ENCODE assay signal across 7 cellular contexts in the genomic region with DNA sequence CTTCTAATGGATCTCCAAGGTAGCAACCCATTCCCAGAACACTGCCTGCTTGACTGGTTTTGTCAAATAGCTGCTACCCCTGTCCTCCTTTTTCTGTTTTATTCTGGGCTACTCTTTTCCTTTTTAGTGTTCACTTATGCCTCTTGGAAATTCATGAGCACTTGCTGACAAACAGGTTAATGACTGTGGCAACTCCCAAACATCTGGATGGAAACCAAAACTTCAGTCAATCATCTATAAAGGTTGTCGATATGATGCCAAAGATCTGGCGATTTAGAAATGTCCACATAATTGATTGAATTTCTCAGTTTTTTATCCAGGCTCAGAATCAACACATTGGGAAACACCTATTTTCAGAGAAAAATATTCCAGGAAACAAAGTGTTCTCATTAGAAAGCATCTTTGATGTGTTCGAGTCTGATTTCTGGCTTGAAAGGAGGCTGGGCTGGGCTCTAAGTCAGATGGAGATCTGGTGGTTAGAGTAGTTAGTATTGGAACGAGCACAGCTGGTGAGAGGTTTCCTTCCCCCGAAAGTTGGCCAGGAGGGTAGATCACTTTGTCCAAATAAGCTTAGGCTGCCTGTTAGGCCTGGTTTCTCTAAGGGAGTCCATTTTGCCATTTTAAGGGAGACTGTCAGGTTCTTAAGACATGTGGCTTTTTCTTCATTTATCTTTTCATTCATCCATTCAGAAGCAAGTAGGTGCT. TPM values are rescaled to one million over a fixed set of nuclear protein-coding genes. Genes with fewer than 3 reads are reported as not detected.
"Had no signal": no experiment of that assay in that cellular context is flagged by ENCODE, and none has a peak within 500 bp of the region (broad histone marks: within the 10 kb centered on the region; RNA-seq: fewer than 3 reads in every experiment).

No MANE protein-coding gene starts in this region.

- H3K27ac Mint-ChIP-seq: H9, IgD-negative memory B cell had no signal

- H3K9ac ChIP-seq: GM23248 had no signal

- H3K4me3 Mint-ChIP-seq: H9, IgD-negative memory B cell had no signal

- H3K4me3 ChIP-seq: GM23248 had no signal

- H3K9me3 Mint-ChIP-seq: H9, IgD-negative memory B cell had no signal

- H3K27ac ChIP-seq: GM23248 had no signal

- H3K4me1 Mint-ChIP-seq: IgD-negative memory B cell had no signal

- DNase-seq: GM23248, H9, HCEC 1CT, KBM-7 had no signal

- H2AFZ ChIP-seq: GM23248 had no signal

RNA-seq across cellular contexts. Expression of gene PAX2, which starts 17.8 kb away (rescaled TPM):
- total RNA-seq: GM23248, H1, H9, HT-29 had no signal
- polyA plus RNA-seq: GM23248, IgD-negative memory B cell had no signal
